ENCODE assay signal across 1 cellular context in the genomic region with DNA sequence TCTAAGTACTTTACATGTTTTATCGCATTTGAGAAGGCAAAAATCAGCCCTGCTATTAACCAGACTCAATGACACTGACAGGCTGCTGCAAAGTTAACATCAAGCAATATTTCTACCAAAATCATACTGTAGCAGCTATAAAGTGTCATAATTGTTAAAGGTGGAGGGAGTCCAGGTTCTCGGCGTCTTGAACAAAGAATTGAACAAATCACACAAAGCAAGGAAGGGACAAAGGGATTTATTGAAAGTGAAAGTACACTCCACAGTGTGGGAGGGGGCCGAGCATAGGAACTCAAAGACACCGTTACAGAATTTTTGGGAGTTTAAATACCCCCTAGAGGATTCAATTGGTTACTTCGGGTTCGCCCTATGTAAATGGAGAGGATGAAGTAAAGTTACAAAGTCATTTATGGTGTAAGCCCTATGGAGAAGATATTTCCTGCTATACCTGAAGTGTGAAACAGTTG.
TF ChIP-seq lines count a peak whose summit lies in the region.

No MANE protein-coding gene starts in this region.

TF ChIP-seq in GM23338, 12 proteins besides CTCF, POLR2A, EP300 and RAD21 (continued from another document):
- TF ChIP-seq ZNF462 (CRISPR knock-in tag; IDR thresholded peaks at IDR 0.05) (no peak), JUNB (IDR thresholded peaks at IDR 0.05; ENCODE audit: unreplicated experiment) (no peak), ETS1 (IDR thresholded peaks at IDR 0.05) (no peak), NANOG (IDR thresholded peaks at IDR 0.05; ENCODE audit: borderline replicate concordance) (no peak), STAT1 (IDR thresholded peaks at IDR 0.05; ENCODE audit: unreplicated experiment) (no peak)
TF ChIP-seq in GM23338: peak in this region for 0.
